Comparison of ENCODE assay signal across 22 cellular contexts in the genomic region with DNA sequence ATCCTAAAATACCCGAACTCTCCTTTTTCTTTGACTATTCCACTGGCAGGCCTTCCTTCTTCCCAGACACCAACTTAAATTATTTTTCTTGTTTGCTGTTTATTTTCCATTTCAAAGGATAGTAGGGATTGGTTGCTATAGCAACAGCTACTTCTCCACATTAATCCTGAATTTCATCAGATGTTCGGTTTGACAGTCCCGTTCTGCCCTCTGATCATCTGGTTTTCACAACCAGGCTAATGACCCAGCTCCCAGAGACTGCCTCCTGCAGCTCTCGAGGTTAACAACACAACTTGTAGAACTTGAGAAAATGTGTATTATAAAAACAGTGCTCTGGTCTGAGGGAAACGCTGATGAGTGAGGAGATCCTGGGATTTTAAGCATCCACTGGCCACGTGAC. TPM values are rescaled to one million over a fixed set of nuclear protein-coding genes. Genes with fewer than 3 reads are reported as not detected.
DNase-seq lines count a peak whose midpoint lies in the region; ATAC-seq and TF ChIP-seq lines count a peak whose summit lies in the region.
"Had no signal": no experiment of that assay in that cellular context is flagged by ENCODE, and none has a peak within 500 bp of the region (broad histone marks: within the 10 kb centered on the region; RNA-seq: fewer than 3 reads in every experiment).

No MANE protein-coding gene starts in this region.

- H2BK20ac ChIP-seq in IMR-90 (ENCODE audit: low read depth, low read length), result peak overlapping the region; percentile 30; the same call in 1 of the 2 replicates

- TF ChIP-seq CTCF in AG10803 (conservative IDR thresholded peaks at IDR 0.05; ENCODE audit: low read length) (peak; percentile 30; the same call in 1 of the 2 replicates), IMR-90 (conservative IDR thresholded peaks at IDR 0.05; ENCODE audit: low read depth, low read length) (no peak), nephron (IDR thresholded peaks at IDR 0.05; ENCODE audit: unreplicated experiment in 3 of 3) (no peak), PC-9 (conservative IDR thresholded peaks at IDR 0.05) (no peak)

- in situ Hi-C loops in IMR-90 (cut with MboI; ENCODE audit: low sequenced_read_pairs), result no loop called here

- CTCF ChIA-PET in IMR-90 (lab: Yijun Ruan, JAX), result no interaction called here
- CTCF ChIA-PET in PC-9 (lab: Charles Lee), result no interaction called here

- no peaks in the 10 kb centered on the region for H3K9me3 Mint-ChIP-seq in nephron
- H3K9me3 Mint-ChIP-seq: activated CD4-positive, alpha-beta memory T cell treated with anti-CD3 and anti-CD28 coated beads, Interleukin-2, amount 10 ng/mL, durations not matched to agents 7 days and 5 days; naive B cell; T-helper 2 cell treated with Interferon-gamma antibody and Interleukin-4, amounts not matched to agents 5 μg/mL and 100 μg/mL, for 36 hours had no signal

- no peak overlapping the region for H2AK9ac ChIP-seq in IMR-90 (replicated peaks; ENCODE audit: low read depth, low read length, poor library complexity)

- H3K9ac ChIP-seq in IMR-90 (ENCODE audit: low read depth, low read length), result no peak overlapping the region
- H3K9ac ChIP-seq: KMS-11 had no signal

- intact Hi-C loops in IMR-90 (cut with micrococcal nuclease) (no loop called here), PC-9 (cut with micrococcal nuclease; ENCODE audit: unreplicated experiment) (no loop called here)

- H2BK120ac ChIP-seq in IMR-90 (ENCODE audit: low read depth, low read length), result no peak overlapping the region

- no peak overlapping the region for H3K18ac ChIP-seq in IMR-90 (ENCODE audit: low read depth, low read length)

- no TSS peak for BruUV-seq in IMR-90 (replicated peaks; lab: Mats Ljungman, UMichigan)
- BruUV-seq in PC-9 (replicated peaks; lab: Mats Ljungman, UMichigan), result no TSS peak

- H3K4me3 ChIP-seq in AG10803 (ENCODE audit: low read length) (no peak overlapping the region), IMR-90 (ENCODE audit: insufficient read depth, low read depth, low read length) (no peak overlapping the region), PC-9 (no peak overlapping the region)
- H3K4me3 ChIP-seq: colonic mucosa, ovary, Peyer's patch, SK-N-MC had no signal

- TF ChIP-seq RAD21 in IMR-90 (IDR thresholded peaks at IDR 0.05; ENCODE audit: low read length), result no peak

- H3K27me3 ChIP-seq in IMR-90 (ENCODE audit: control insufficient read depth, insufficient read depth, low read length) (no peaks in the 10 kb centered on the region), PC-9 (ENCODE audit: insufficient read depth, low read depth) (no peaks in the 10 kb centered on the region)
- H3K27me3 ChIP-seq: colonic mucosa, ovary, Peyer's patch had no signal

- no peak overlapping the region for H2BK15ac ChIP-seq in IMR-90 (ENCODE audit: low read depth, low read length)

- H4K8ac ChIP-seq in IMR-90 (ENCODE audit: low read depth in 2 of 2, low read length in 2 of 2), result no peak overlapping the region

- H3K27ac ChIP-seq in IMR-90 (ENCODE audit: insufficient read depth, low read length) (no peak overlapping the region), cingulate gyrus (ENCODE audit: low read depth, low read length) (peak overlapping the region; percentile 76), PC-9 (no peak overlapping the region)
- H3K27ac ChIP-seq: colonic mucosa, KMS-11, ovary, Peyer's patch, SK-N-MC had no signal

- H4K5ac ChIP-seq in IMR-90 (ENCODE audit: low read depth, low read length), result no peak overlapping the region

- H3K56ac ChIP-seq in IMR-90 (ENCODE audit: extremely low read depth, insufficient read depth, low read length), result no peak overlapping the region

- H3K79me2 ChIP-seq in PC-9 (ENCODE audit: low read depth), result peaks cover 7% of the 10 kb centered on the region; the same call in 1 of the 2 replicates

- H3K14ac ChIP-seq in IMR-90 (replicated peaks; ENCODE audit: low read depth, low read length), result no peak overlapping the region

- H4K20me1 ChIP-seq in IMR-90 (ENCODE audit: insufficient read depth, low read length) (peaks cover 5% of the 10 kb centered on the region; the same call in 1 of the 2 replicates), PC-9 (ENCODE audit: insufficient read depth) (no peaks in the 10 kb centered on the region)

- DNase-seq in AG10803 (ENCODE audit: low read depth) (peak; percentile 75), IMR-90 (no peak), PC-9 (no peak), dermis blood vessel endothelial cell (no peak)
- DNase-seq in activated CD4-positive, alpha-beta T cell treated with anti-CD3 and anti-CD28 coated beads for 1 hour, result no peak
- DNase-seq in stimulated activated CD8-positive, alpha-beta memory T cell treated with anti-CD3 and anti-CD28 coated beads, Interleukin-4, amount 100 ng/mL, for 48 hours, result no peak
- DNase-seq: activated CD4-positive, alpha-beta memory T cell treated with anti-CD3 and anti-CD28 coated beads, Interleukin-2, amount 10 ng/mL, durations not matched to agents 7 days and 5 days; activated naive CD4-positive, alpha-beta T cell treated with Interleukin-2 at 50 U/mL for 16 hours; aorta; CD4-positive, alpha-beta memory T cell; colonic mucosa; naive B cell; NCI-H1694; NCI-H446; ovary; Peyer's patch had no signal

- H3F3A ChIP-seq in PC-9 (ENCODE audit: insufficient read depth, low read depth), result no peaks in the 10 kb centered on the region; the same call in 1 of the 2 replicates

- peaks cover 6% of the 10 kb centered on the region; the same call in 1 of the 2 replicates for H3K36me3 ChIP-seq in IMR-90 (ENCODE audit: control insufficient read depth, insufficient read depth, low read length)
- no peaks in the 10 kb centered on the region for H3K36me3 ChIP-seq in PC-9 (ENCODE audit: low read depth)
- H3K36me3 ChIP-seq: colonic mucosa, ovary, Peyer's patch had no signal

- peaks cover 6 to 54% of the 10 kb centered on the region in 2 experiments; a peak in 3 of 4 replicates for H3K79me1 ChIP-seq in IMR-90 (ENCODE audit: low read depth in 1 of 2, low read length in 2 of 2)

- peaks cover 59% of the 10 kb centered on the region for H3K4me1 Mint-ChIP-seq in nephron
- H3K4me1 Mint-ChIP-seq: activated CD4-positive, alpha-beta memory T cell treated with anti-CD3 and anti-CD28 coated beads, Interleukin-2, amount 10 ng/mL, durations not matched to agents 7 days and 5 days; CD4-positive, alpha-beta memory T cell; naive B cell had no signal

- H3K9me3 ChIP-seq in IMR-90 (ENCODE audit: control insufficient read depth, insufficient read depth, low read length), result no peaks in the 10 kb centered on the region
- no peaks in the 10 kb centered on the region for H3K9me3 ChIP-seq in PC-9 (ENCODE audit: insufficient read depth, low read depth)
- H3K9me3 ChIP-seq: colonic mucosa, ovary, Peyer's patch had no signal

- no peak for TF ChIP-seq POLR2A in IMR-90 (IDR thresholded peaks at IDR 0.05; ENCODE audit: low read depth, low read length)

- H2AFZ ChIP-seq in IMR-90 (replicated peaks; ENCODE audit: low read length, poor library complexity), result no peak overlapping the region
- H2AFZ ChIP-seq in PC-9, result no peak overlapping the region

- no peaks in the 10 kb centered on the region for H3K27me3 Mint-ChIP-seq in nephron (ENCODE audit: low read depth)

- POLR2A ChIA-PET in IMR-90 (lab: Charles Lee; ENCODE audit: unreplicated experiment), result interaction anchor here (0.6 kb wide), 1 partner anchor 12 kb away, joined by 9 read pairs; no protein-coding TSS in a partner anchor
- POLR2A ChIA-PET in PC-9 (lab: Charles Lee; ENCODE audit: unreplicated experiment), result no interaction called here

- 100% methylated on average over 2 of the region's 6 CpGs; no CpG with 5 or more reads in 1 of the 2 experiments for WGBS in IMR-90 (ENCODE audit: extremely low coverage in 2 of 2, insufficient read length in 1 of 2), 2 experiments

- H2BK5ac ChIP-seq in IMR-90 (ENCODE audit: low read depth, low read length, poor library complexity, severe bottlenecking), result no peak overlapping the region

- no peak overlapping the region for H3K4me3 Mint-ChIP-seq in nephron
- H3K4me3 Mint-ChIP-seq: activated CD4-positive, alpha-beta memory T cell treated with anti-CD3 and anti-CD28 coated beads, Interleukin-2, amount 10 ng/mL, durations not matched to agents 7 days and 5 days; CD4-positive, alpha-beta memory T cell; naive B cell; T-helper 2 cell treated with Interferon-gamma antibody and Interleukin-4, amounts not matched to agents 5 μg/mL and 100 μg/mL, for 36 hours had no signal

- no peaks in the 10 kb centered on the region for H3K9me2 ChIP-seq in PC-9 (ENCODE audit: insufficient read depth)

- no peak overlapping the region for H3K23ac ChIP-seq in IMR-90 (ENCODE audit: low read depth, low read length)

- H3K36me3 Mint-ChIP-seq in nephron (ENCODE audit: low read depth), result peaks cover 18% of the 10 kb centered on the region
- H3K36me3 Mint-ChIP-seq: CD4-positive, alpha-beta memory T cell; naive B cell had no signal

- H3K27ac Mint-ChIP-seq in nephron, result peak overlapping the region; percentile 9 to 31 (median 31)
- H3K27ac Mint-ChIP-seq: activated CD4-positive, alpha-beta memory T cell treated with anti-CD3 and anti-CD28 coated beads, Interleukin-2, amount 10 ng/mL, durations not matched to agents 7 days and 5 days; CD4-positive, alpha-beta memory T cell; T-helper 2 cell treated with Interferon-gamma antibody and Interleukin-4, amounts not matched to agents 5 μg/mL and 100 μg/mL, for 36 hours had no signal

- dilution Hi-C loops in IMR-90 (cut with HindIII; ENCODE audit: low sequenced_read_pairs, unreplicated experiment), result no loop called here

- H2AK5ac ChIP-seq in IMR-90 (ENCODE audit: low read depth, low read length), result peak overlapping the region; percentile 30; the same call in 1 of the 2 replicates

- peaks cover 15% of the 10 kb centered on the region for H3K9me1 ChIP-seq in IMR-90 (ENCODE audit: insufficient read depth, low read length)

- no peak overlapping the region for H3K4me2 ChIP-seq in IMR-90 (ENCODE audit: low read depth, low read length)
- no peak overlapping the region for H3K4me2 ChIP-seq in PC-9
- H3K4me2 ChIP-seq: KMS-11 had no signal

- H3K4me1 ChIP-seq in IMR-90 (ENCODE audit: control insufficient read depth, insufficient read depth, low read length) (peaks cover 14% of the 10 kb centered on the region), PC-9 (replicated peaks; ENCODE audit: insufficient read depth) (no peaks in the 10 kb centered on the region)
- H3K4me1 ChIP-seq: colonic mucosa had no signal

- no peak overlapping the region for H3K4ac ChIP-seq in IMR-90 (ENCODE audit: low read depth, low read length)

- H4K91ac ChIP-seq in IMR-90 (ENCODE audit: insufficient read depth, low read depth, low read length), result peak overlapping the region; percentile 22

- no peak for ATAC-seq in IMR-90 (ENCODE audit: low read depth)
- ATAC-seq: sciatic nerve had no signal

TF ChIP-seq in IMR-90, 13 proteins besides CTCF, POLR2A, EP300 and RAD21 (continues in another document):
- TF ChIP-seq MAFK (IDR thresholded peaks at IDR 0.05; ENCODE audit: low read depth, low read length) (no peak), RCOR1 (IDR thresholded peaks at IDR 0.05; ENCODE audit: insufficient replicate concordance, low read length) (no peak)

RNA-seq across cellular contexts. Expression of a gene that starts 45.5 kb away (rescaled TPM):
- total RNA-seq in IMR-90 (2012; rRNA removed), result 8.8 and 8.9 TPM in 2 replicates
- polyA plus RNA-seq in IMR-90 (2012; rRNA removed), result 4.8 and 4.9 TPM in 2 replicates
- polyA plus RNA-seq in IMR-90 (2012; cell fraction: cytosol; rRNA removed), result 3.0 and 3.1 TPM in 2 replicates
- polyA plus RNA-seq in IMR-90 (2012; cell fraction: nucleus; rRNA removed; ENCODE audit: low replicate concordance), result 4.5 and 10.4 TPM in 2 replicates
- total RNA-seq in PC-9 (2021), result 7.9 and 8.3 TPM in 2 replicates
- total RNA-seq in dermis blood vessel endothelial cell, result 73.9 and 158 TPM in 2 replicates
- total RNA-seq: activated CD4-positive, alpha-beta memory T cell treated with anti-CD3 and anti-CD28 coated beads, Interleukin-2, amount 10 ng/mL, durations not matched to agents 7 days and 5 days; CD4-positive, alpha-beta memory T cell had no signal
- polyA plus RNA-seq: CD4-positive, alpha-beta memory T cell had no signal
